ENCODE assay signal across 1 cellular context in the genomic region with DNA sequence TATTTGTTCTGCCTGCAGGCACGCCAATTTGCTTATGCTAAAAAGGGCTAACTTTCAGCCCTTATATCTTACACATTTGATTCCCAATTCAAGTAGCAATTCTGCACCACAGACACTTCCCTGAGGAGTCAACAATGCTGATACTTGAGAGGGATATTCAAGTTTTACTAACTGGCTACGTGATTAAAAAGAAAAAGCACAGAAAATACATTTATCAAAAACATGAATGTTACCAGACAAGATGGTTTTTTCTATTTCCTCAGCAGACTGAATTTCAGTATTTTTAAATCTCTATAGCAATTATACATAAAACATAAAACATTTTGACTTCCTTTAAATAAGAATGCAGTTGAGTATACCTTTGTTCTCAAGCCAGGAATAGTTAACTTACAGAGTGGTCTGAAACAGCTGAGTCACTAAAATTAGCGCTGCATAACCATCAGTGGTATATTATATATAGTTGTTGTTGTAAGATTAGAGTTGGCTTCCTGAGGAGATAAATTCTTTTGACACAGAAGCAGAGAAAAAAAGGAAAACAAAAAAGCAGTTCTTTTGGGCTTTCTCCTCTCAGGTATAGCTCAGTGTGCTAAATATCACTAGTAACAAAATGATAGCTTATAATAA.
TF ChIP-seq lines count a peak whose summit lies in the region.

No MANE protein-coding gene starts in this region.

TF ChIP-seq in K562, 482 proteins besides CTCF, POLR2A, EP300 and RAD21 (continued from another document and continues in another):
- TF ChIP-seq, protein P1, sequence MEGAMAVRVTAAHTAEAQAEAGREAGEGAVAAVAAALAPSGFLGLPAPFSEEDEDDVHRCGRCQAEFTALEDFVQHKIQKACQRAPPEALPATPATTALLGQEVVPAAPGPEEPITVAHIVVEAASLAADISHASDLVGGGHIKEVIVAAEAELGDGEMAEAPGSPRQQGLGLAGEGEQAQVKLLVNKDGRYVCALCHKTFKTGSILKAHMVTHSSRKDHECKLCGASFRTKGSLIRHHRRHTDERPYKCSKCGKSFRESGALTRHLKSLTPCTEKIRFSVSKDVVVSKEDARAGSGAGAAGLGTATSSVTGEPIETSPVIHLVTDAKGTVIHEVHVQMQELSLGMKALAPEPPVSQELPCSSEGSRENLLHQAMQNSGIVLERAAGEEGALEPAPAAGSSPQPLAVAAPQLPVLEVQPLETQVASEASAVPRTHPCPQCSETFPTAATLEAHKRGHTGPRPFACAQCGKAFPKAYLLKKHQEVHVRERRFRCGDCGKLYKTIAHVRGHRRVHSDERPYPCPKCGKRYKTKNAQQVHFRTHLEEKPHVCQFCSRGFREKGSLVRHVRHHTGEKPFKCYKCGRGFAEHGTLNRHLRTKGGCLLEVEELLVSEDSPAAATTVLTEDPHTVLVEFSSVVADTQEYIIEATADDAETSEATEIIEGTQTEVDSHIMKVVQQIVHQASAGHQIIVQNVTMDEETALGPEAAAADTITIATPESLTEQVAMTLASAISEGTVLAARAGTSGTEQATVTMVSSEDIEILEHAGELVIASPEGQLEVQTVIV (CRISPR knock-in tag; IDR thresholded peaks at IDR 0.05; ENCODE audit: borderline replicate concordance), result no peak
- TF ChIP-seq KAT7 (CRISPR knock-in tag; IDR thresholded peaks at IDR 0.05; ENCODE audit: borderline replicate concordance), result peak; percentile 77; the same call in 1 of the 2 replicates
- TF ChIP-seq SMARCB1 (IDR thresholded peaks at IDR 0.05; ENCODE audit: insufficient read length, low read depth), result peak; percentile 87
- TF ChIP-seq EZH2 (IDR thresholded peaks at IDR 0.05; ENCODE audit: borderline replicate concordance, low read depth, low read length), result no peak
- peak; percentile 67; the same call in 1 of the 2 replicates for TF ChIP-seq NBN (IDR thresholded peaks at IDR 0.05; ENCODE audit: low read depth)
- peak in 1 of 2 experiments; percentile 78; a peak in 2 of 3 replicates for TF ChIP-seq CBX3 (IDR thresholded peaks at IDR 0.05; ENCODE audit: borderline replicate concordance in 1 of 2, low read length in 2 of 2)
- TF ChIP-seq NR2C2 (CRISPR knock-in tag; IDR thresholded peaks at IDR 0.05), result no peak
- no peak for TF ChIP-seq NR2C2 (tag; IDR thresholded peaks at IDR 0.05)
- no peak for TF ChIP-seq SLC30A9 (CRISPR knock-in tag; IDR thresholded peaks at IDR 0.05)
- TF ChIP-seq, protein P2, sequence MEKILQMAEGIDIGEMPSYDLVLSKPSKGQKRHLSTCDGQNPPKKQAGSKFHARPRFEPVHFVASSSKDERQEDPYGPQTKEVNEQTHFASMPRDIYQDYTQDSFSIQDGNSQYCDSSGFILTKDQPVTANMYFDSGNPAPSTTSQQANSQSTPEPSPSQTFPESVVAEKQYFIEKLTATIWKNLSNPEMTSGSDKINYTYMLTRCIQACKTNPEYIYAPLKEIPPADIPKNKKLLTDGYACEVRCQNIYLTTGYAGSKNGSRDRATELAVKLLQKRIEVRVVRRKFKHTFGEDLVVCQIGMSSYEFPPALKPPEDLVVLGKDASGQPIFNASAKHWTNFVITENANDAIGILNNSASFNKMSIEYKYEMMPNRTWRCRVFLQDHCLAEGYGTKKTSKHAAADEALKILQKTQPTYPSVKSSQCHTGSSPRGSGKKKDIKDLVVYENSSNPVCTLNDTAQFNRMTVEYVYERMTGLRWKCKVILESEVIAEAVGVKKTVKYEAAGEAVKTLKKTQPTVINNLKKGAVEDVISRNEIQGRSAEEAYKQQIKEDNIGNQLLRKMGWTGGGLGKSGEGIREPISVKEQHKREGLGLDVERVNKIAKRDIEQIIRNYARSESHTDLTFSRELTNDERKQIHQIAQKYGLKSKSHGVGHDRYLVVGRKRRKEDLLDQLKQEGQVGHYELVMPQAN (IDR thresholded peaks at IDR 0.05; ENCODE audit: borderline replicate concordance), result no peak
- TF ChIP-seq NELFE (IDR thresholded peaks at IDR 0.05; ENCODE audit: insufficient read depth, insufficient read length), result no peak
- no peak for TF ChIP-seq POLR3G (IDR thresholded peaks at IDR 0.05; ENCODE audit: extremely low read depth, insufficient read length, insufficient replicate concordance)
- TF ChIP-seq EHMT2 (IDR thresholded peaks at IDR 0.05), result no peak
- no peak for TF ChIP-seq MYBL2 (IDR thresholded peaks at IDR 0.05; ENCODE audit: low read depth)
- no peak for TF ChIP-seq MYBL2 (CRISPR knock-in tag; IDR thresholded peaks at IDR 0.05; ENCODE audit: borderline replicate concordance)
- peak; percentile 63 for TF ChIP-seq CXXC5 (CRISPR knock-in tag; IDR thresholded peaks at IDR 0.05)
- TF ChIP-seq, protein P3, sequence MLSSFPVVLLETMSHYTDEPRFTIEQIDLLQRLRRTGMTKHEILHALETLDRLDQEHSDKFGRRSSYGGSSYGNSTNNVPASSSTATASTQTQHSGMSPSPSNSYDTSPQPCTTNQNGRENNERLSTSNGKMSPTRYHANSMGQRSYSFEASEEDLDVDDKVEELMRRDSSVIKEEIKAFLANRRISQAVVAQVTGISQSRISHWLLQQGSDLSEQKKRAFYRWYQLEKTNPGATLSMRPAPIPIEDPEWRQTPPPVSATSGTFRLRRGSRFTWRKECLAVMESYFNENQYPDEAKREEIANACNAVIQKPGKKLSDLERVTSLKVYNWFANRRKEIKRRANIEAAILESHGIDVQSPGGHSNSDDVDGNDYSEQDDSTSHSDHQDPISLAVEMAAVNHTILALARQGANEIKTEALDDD (IDR thresholded peaks at IDR 0.05), result peak; percentile 97
- TF ChIP-seq ZEB2 (IDR thresholded peaks at IDR 0.05), result peak; percentile 74
- TF ChIP-seq ZNF668 (CRISPR knock-in tag; IDR thresholded peaks at IDR 0.05), result no peak
- TF ChIP-seq, protein P4, sequence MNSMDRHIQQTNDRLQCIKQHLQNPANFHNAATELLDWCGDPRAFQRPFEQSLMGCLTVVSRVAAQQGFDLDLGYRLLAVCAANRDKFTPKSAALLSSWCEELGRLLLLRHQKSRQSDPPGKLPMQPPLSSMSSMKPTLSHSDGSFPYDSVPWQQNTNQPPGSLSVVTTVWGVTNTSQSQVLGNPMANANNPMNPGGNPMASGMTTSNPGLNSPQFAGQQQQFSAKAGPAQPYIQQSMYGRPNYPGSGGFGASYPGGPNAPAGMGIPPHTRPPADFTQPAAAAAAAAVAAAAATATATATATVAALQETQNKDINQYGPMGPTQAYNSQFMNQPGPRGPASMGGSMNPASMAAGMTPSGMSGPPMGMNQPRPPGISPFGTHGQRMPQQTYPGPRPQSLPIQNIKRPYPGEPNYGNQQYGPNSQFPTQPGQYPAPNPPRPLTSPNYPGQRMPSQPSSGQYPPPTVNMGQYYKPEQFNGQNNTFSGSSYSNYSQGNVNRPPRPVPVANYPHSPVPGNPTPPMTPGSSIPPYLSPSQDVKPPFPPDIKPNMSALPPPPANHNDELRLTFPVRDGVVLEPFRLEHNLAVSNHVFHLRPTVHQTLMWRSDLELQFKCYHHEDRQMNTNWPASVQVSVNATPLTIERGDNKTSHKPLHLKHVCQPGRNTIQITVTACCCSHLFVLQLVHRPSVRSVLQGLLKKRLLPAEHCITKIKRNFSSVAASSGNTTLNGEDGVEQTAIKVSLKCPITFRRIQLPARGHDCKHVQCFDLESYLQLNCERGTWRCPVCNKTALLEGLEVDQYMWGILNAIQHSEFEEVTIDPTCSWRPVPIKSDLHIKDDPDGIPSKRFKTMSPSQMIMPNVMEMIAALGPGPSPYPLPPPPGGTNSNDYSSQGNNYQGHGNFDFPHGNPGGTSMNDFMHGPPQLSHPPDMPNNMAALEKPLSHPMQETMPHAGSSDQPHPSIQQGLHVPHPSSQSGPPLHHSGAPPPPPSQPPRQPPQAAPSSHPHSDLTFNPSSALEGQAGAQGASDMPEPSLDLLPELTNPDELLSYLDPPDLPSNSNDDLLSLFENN (IDR thresholded peaks at IDR 0.05; ENCODE audit: low read depth in 2 of 2, low read length in 2 of 2), result 0 out of 4 replicates have a peak, but pooled peaks of 1 of the 2 experiments have one; percentile 45
- no peak for TF ChIP-seq ZNF77 (CRISPR knock-in tag; IDR thresholded peaks at IDR 0.05)
- no peak for TF ChIP-seq YY1 (IDR thresholded peaks at IDR 0.05; ENCODE audit: borderline replicate concordance in 1 of 3, control insufficient read depth in 1 of 3, extremely low read depth in 1 of 3, insufficient read depth in 3 of 3, insufficient read length in 1 of 3, insufficient replicate concordance in 2 of 3, low read depth in 1 of 3, low read length in 2 of 3)
- no peak for TF ChIP-seq PHB (CRISPR knock-in tag; IDR thresholded peaks at IDR 0.05)
- no peak for TF ChIP-seq MBD2 (IDR thresholded peaks at IDR 0.05; ENCODE audit: borderline replicate concordance, low read depth)
- TF ChIP-seq ZNF133 (CRISPR knock-in tag; IDR thresholded peaks at IDR 0.05), result no peak
- TF ChIP-seq HEY1 (CRISPR knock-in tag; IDR thresholded peaks at IDR 0.05; ENCODE audit: borderline replicate concordance), result no peak
- no peak for TF ChIP-seq NFYB (IDR thresholded peaks at IDR 0.05; ENCODE audit: extremely low read depth, insufficient read length)
- no peak for TF ChIP-seq PHTF2 (CRISPR knock-in tag; IDR thresholded peaks at IDR 0.05)
- no peak for TF ChIP-seq BRF1 (IDR thresholded peaks at IDR 0.05; ENCODE audit: borderline replicate concordance, extremely low read depth, insufficient read length)
- no peak; a peak in 1 of 4 replicates for TF ChIP-seq TEAD1 (CRISPR knock-in tag; IDR thresholded peaks at IDR 0.05)
- TF ChIP-seq, protein P5, sequence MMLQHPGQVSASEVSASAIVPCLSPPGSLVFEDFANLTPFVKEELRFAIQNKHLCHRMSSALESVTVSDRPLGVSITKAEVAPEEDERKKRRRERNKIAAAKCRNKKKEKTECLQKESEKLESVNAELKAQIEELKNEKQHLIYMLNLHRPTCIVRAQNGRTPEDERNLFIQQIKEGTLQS (IDR thresholded peaks at IDR 0.05), result peak; percentile 50; the same call in 1 of the 2 replicates
- TF ChIP-seq, protein P5 (CRISPR knock-in tag; conservative IDR thresholded peaks at IDR 0.05), result no peak
- no peak for TF ChIP-seq ZNF444 (CRISPR knock-in tag; IDR thresholded peaks at IDR 0.05)
- no peak for TF ChIP-seq ERF (CRISPR knock-in tag; IDR thresholded peaks at IDR 0.05)
- TF ChIP-seq, protein P6, sequence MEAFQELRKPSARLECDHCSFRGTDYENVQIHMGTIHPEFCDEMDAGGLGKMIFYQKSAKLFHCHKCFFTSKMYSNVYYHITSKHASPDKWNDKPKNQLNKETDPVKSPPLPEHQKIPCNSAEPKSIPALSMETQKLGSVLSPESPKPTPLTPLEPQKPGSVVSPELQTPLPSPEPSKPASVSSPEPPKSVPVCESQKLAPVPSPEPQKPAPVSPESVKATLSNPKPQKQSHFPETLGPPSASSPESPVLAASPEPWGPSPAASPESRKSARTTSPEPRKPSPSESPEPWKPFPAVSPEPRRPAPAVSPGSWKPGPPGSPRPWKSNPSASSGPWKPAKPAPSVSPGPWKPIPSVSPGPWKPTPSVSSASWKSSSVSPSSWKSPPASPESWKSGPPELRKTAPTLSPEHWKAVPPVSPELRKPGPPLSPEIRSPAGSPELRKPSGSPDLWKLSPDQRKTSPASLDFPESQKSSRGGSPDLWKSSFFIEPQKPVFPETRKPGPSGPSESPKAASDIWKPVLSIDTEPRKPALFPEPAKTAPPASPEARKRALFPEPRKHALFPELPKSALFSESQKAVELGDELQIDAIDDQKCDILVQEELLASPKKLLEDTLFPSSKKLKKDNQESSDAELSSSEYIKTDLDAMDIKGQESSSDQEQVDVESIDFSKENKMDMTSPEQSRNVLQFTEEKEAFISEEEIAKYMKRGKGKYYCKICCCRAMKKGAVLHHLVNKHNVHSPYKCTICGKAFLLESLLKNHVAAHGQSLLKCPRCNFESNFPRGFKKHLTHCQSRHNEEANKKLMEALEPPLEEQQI (IDR thresholded peaks at IDR 0.05), result peak; percentile 79; the same call in 1 of the 2 replicates
- no peak for TF ChIP-seq ZNF239 (CRISPR knock-in tag; IDR thresholded peaks at IDR 0.05)
- TF ChIP-seq HDAC8 (tag; IDR thresholded peaks at IDR 0.05), result no peak
- TF ChIP-seq TRIM24 (IDR thresholded peaks at IDR 0.05), result peak in 1 of 2 experiments; percentile 76; a peak in 2 of 4 replicates
- TF ChIP-seq, protein P7, sequence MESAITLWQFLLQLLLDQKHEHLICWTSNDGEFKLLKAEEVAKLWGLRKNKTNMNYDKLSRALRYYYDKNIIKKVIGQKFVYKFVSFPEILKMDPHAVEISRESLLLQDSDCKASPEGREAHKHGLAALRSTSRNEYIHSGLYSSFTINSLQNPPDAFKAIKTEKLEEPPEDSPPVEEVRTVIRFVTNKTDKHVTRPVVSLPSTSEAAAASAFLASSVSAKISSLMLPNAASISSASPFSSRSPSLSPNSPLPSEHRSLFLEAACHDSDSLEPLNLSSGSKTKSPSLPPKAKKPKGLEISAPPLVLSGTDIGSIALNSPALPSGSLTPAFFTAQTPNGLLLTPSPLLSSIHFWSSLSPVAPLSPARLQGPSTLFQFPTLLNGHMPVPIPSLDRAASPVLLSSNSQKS (CRISPR knock-in tag; IDR thresholded peaks at IDR 0.05), result no peak
- TF ChIP-seq, protein P8, sequence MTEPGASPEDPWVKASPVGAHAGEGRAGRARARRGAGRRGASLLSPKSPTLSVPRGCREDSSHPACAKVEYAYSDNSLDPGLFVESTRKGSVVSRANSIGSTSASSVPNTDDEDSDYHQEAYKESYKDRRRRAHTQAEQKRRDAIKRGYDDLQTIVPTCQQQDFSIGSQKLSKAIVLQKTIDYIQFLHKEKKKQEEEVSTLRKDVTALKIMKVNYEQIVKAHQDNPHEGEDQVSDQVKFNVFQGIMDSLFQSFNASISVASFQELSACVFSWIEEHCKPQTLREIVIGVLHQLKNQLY (CRISPR knock-in tag; conservative IDR thresholded peaks at IDR 0.05), result no peak
- no peak for TF ChIP-seq RBM17 (IDR thresholded peaks at IDR 0.05; ENCODE audit: borderline replicate concordance, low read depth, low read length)
- TF ChIP-seq XRCC3 (IDR thresholded peaks at IDR 0.05), result 0 out of 2 replicates have a peak, but pooled peaks have one; percentile 42
- TF ChIP-seq RBBP5 (IDR thresholded peaks at IDR 0.05; ENCODE audit: borderline replicate concordance, insufficient read depth, low read length, poor library complexity, severe bottlenecking), result no peak
- TF ChIP-seq ZNF23 (CRISPR knock-in tag; IDR thresholded peaks at IDR 0.05), result no peak
- TF ChIP-seq MEF2A (IDR thresholded peaks at IDR 0.05; ENCODE audit: control insufficient read depth, low read depth, low read length), result peak; percentile 68; the same call in 1 of the 2 replicates
- TF ChIP-seq ZNF212 (CRISPR knock-in tag; IDR thresholded peaks at IDR 0.05), result no peak
- no peak for TF ChIP-seq ZNF584 (CRISPR knock-in tag; IDR thresholded peaks at IDR 0.05; ENCODE audit: low read depth)
- peak; percentile 96 for TF ChIP-seq ETV1 (tag; conservative IDR thresholded peaks at IDR 0.05; ENCODE audit: low read depth)
- peak; percentile 30 for TF ChIP-seq ZNF699 (CRISPR knock-in tag; IDR thresholded peaks at IDR 0.05; ENCODE audit: insufficient replicate concordance)
- TF ChIP-seq, protein P9, sequence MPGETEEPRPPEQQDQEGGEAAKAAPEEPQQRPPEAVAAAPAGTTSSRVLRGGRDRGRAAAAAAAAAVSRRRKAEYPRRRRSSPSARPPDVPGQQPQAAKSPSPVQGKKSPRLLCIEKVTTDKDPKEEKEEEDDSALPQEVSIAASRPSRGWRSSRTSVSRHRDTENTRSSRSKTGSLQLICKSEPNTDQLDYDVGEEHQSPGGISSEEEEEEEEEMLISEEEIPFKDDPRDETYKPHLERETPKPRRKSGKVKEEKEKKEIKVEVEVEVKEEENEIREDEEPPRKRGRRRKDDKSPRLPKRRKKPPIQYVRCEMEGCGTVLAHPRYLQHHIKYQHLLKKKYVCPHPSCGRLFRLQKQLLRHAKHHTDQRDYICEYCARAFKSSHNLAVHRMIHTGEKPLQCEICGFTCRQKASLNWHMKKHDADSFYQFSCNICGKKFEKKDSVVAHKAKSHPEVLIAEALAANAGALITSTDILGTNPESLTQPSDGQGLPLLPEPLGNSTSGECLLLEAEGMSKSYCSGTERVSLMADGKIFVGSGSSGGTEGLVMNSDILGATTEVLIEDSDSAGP (CRISPR knock-in tag; IDR thresholded peaks at IDR 0.05), result no peak
